In the genomic region with DNA sequence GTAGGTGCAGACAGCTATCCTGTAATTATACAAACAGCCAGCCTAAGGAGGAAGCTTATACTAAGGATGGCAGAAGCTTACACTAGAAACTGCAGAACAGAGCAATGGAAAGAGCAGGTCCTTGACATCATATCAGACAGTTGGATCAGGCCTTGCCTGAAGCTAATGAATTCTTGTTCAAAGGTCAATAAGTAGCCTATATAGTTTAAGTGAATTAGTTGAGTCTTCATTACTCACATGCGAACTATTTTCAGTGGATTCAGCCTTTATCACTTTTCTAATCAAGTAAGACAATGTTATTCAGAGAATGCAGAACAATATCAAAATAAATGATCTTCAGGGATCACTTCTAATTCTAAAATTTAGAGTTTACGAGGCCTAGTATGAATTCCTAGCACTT, we compare ENCODE assay signal across 21 cellular contexts.
"Had no signal": no experiment of that assay in that cellular context is flagged by ENCODE, and none has a peak within 500 bp of the region (broad histone marks: within the 10 kb centered on the region; RNA-seq: fewer than 3 reads in every experiment).

No MANE protein-coding gene starts in this region.

- H3K27me3 Mint-ChIP-seq: naive B cell had no signal

- H3K9me3 Mint-ChIP-seq: natural killer cell; stimulated activated effector memory CD8-positive, alpha-beta T cell treated with anti-CD3 and anti-CD28 coated beads, Interleukin-12 subunit alpha, Interleukin-12 subunit beta, amount 100 ng/mL, for 72 hours; stimulated activated naive CD8-positive, alpha-beta T cell treated with anti-CD3 and anti-CD28 coated beads, Interleukin-15, amount 100 ng/mL, for 72 hours had no signal

- H3K27ac Mint-ChIP-seq: mesothelial cell of epicardium; natural killer cell; stimulated activated effector memory CD8-positive, alpha-beta T cell treated with anti-CD3 and anti-CD28 coated beads, Interleukin-12 subunit alpha, Interleukin-12 subunit beta, amount 100 ng/mL, for 72 hours had no signal

- DNase-seq: hypothalamus; islet precursor cell; left ventricle myocardium inferior; mesendoderm; naive B cell; natural killer cell; ovary; right lobe of liver; spleen; stimulated activated CD4-positive, alpha-beta T cell treated with anti-CD3 and anti-CD28 coated beads, Interleukin-4, amount 100 ng/mL, for 24 hours; stimulated activated naive CD4-positive, alpha-beta T cell treated with Interleukin-2 at 50 U/mL for 16 hours; stimulated activated naive CD8-positive, alpha-beta T cell treated with anti-CD3 and anti-CD28 coated beads, Interleukin-15, amount 100 ng/mL, for 72 hours; substantia nigra; upper lobe of left lung had no signal

- H3K4me1 ChIP-seq: tibial nerve, vagina had no signal

- ATAC-seq: natural killer cell; right lobe of liver; stimulated activated effector memory CD8-positive, alpha-beta T cell treated with anti-CD3 and anti-CD28 coated beads, Interleukin-12 subunit alpha, Interleukin-12 subunit beta, amount 100 ng/mL, for 72 hours; stimulated activated naive CD8-positive, alpha-beta T cell treated with anti-CD3 and anti-CD28 coated beads, Interleukin-15, amount 100 ng/mL, for 72 hours had no signal

- H3K4me1 Mint-ChIP-seq: natural killer cell; stimulated activated effector memory CD8-positive, alpha-beta T cell treated with anti-CD3 and anti-CD28 coated beads, Interleukin-12 subunit alpha, Interleukin-12 subunit beta, amount 100 ng/mL, for 72 hours had no signal

- H3K27ac ChIP-seq: ovary, prostate gland, right lobe of liver, skin epidermis, spleen, tibial nerve, upper lobe of left lung, vagina had no signal

- H3K36me3 Mint-ChIP-seq: mesothelial cell of epicardium; natural killer cell; stimulated activated effector memory CD8-positive, alpha-beta T cell treated with anti-CD3 and anti-CD28 coated beads, Interleukin-12 subunit alpha, Interleukin-12 subunit beta, amount 100 ng/mL, for 72 hours had no signal

- H3K36me3 ChIP-seq: left ventricle myocardium inferior, ovary, prostate gland, right lobe of liver, spleen, upper lobe of left lung, vagina had no signal

- H3K9me3 ChIP-seq: ovary, prostate gland, right lobe of liver, upper lobe of left lung, vagina had no signal

- H3K4me3 ChIP-seq: left ventricle myocardium inferior, lung, ovary, prostate gland, right lobe of liver, skin epidermis, spleen, tibial nerve, upper lobe of left lung, vagina had no signal

- H3K27me3 ChIP-seq: ovary, right lobe of liver, spleen, tibial nerve, upper lobe of left lung, vagina had no signal

- H3K4me3 Mint-ChIP-seq: mesothelial cell of epicardium; naive B cell; natural killer cell; stimulated activated effector memory CD8-positive, alpha-beta T cell treated with anti-CD3 and anti-CD28 coated beads, Interleukin-12 subunit alpha, Interleukin-12 subunit beta, amount 100 ng/mL, for 72 hours; stimulated activated naive CD8-positive, alpha-beta T cell treated with anti-CD3 and anti-CD28 coated beads, Interleukin-15, amount 100 ng/mL, for 72 hours had no signal
